ENCODE assay signal across 3 cellular contexts in the genomic region with DNA sequence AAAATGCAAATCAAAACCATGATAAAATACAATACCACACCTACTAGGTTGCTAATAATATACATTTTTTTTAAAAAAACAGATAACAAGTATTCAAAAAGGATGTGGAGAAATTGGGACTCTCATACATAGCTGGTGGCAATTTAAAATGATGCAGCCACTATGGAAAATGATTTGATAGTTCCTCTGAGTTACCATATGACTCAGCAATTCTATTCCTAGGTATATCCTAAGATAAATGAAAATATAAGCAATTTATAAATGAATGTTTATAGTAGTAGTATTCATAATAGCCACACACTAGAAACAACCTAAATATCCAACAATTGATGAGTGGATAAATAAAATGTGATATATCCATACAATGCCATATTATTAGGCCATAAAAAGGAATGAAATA.
TF ChIP-seq lines count a peak whose summit lies in the region.

No MANE protein-coding gene starts in this region.

TF ChIP-seq in HepG2, 621 proteins besides CTCF, POLR2A, EP300 and RAD21:
- TF ChIP-seq MAFK (conservative IDR thresholded peaks at IDR 0.05 in 1 of 2, IDR thresholded peaks at IDR 0.05 in 1 of 2; ENCODE audit: low read length in 2 of 2): peak; percentile 39 to 66
- peak; percentile 71 for TF ChIP-seq NFE2L2 (IDR thresholded peaks at IDR 0.05; ENCODE audit: low read length)
- TF ChIP-seq, protein P1, sequence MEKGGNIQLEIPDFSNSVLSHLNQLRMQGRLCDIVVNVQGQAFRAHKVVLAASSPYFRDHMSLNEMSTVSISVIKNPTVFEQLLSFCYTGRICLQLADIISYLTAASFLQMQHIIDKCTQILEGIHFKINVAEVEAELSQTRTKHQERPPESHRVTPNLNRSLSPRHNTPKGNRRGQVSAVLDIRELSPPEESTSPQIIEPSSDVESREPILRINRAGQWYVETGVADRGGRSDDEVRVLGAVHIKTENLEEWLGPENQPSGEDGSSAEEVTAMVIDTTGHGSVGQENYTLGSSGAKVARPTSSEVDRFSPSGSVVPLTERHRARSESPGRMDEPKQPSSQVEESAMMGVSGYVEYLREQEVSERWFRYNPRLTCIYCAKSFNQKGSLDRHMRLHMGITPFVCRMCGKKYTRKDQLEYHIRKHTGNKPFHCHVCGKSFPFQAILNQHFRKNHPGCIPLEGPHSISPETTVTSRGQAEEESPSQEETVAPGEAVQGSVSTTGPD (CRISPR knock-in tag; IDR thresholded peaks at IDR 0.05): no peak
- no peak for TF ChIP-seq SP5 (CRISPR knock-in tag; IDR thresholded peaks at IDR 0.05; ENCODE audit: borderline replicate concordance, low read depth)
- no peak for TF ChIP-seq HIVEP1 (CRISPR knock-in tag; IDR thresholded peaks at IDR 0.05)
- TF ChIP-seq MAFF (IDR thresholded peaks at IDR 0.05; ENCODE audit: low read depth, low read length): peak; percentile 57; the same call in 1 of the 2 replicates

TF ChIP-seq in IMR-90, 13 proteins besides CTCF, POLR2A, EP300 and RAD21:
- TF ChIP-seq NFE2L2 (IDR thresholded peaks at IDR 0.05; ENCODE audit: low read depth, low read length): peak; percentile 87
- peak; percentile 61 for TF ChIP-seq MAFK (IDR thresholded peaks at IDR 0.05; ENCODE audit: low read depth, low read length)
- no peak for TF ChIP-seq FOS (IDR thresholded peaks at IDR 0.05; ENCODE audit: low read depth, low read length)

TF ChIP-seq in K562, 482 proteins besides CTCF, POLR2A, EP300 and RAD21 (continues in another document):
- TF ChIP-seq ELF2 (CRISPR knock-in tag; IDR thresholded peaks at IDR 0.05): no peak
- no peak for TF ChIP-seq HDAC3 (IDR thresholded peaks at IDR 0.05; ENCODE audit: borderline replicate concordance, partially characterized antibody)
- TF ChIP-seq, protein P2, sequence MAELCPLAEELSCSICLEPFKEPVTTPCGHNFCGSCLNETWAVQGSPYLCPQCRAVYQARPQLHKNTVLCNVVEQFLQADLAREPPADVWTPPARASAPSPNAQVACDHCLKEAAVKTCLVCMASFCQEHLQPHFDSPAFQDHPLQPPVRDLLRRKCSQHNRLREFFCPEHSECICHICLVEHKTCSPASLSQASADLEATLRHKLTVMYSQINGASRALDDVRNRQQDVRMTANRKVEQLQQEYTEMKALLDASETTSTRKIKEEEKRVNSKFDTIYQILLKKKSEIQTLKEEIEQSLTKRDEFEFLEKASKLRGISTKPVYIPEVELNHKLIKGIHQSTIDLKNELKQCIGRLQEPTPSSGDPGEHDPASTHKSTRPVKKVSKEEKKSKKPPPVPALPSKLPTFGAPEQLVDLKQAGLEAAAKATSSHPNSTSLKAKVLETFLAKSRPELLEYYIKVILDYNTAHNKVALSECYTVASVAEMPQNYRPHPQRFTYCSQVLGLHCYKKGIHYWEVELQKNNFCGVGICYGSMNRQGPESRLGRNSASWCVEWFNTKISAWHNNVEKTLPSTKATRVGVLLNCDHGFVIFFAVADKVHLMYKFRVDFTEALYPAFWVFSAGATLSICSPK (IDR thresholded peaks at IDR 0.05; ENCODE audit: borderline replicate concordance): no peak
- TF ChIP-seq TGIF2 (CRISPR knock-in tag; IDR thresholded peaks at IDR 0.05): no peak
- no peak for TF ChIP-seq EZH2 (IDR thresholded peaks at IDR 0.05; ENCODE audit: borderline replicate concordance, low read depth, low read length)
- no peak for TF ChIP-seq ZNF696 (CRISPR knock-in tag; conservative IDR thresholded peaks at IDR 0.05)
- no peak for TF ChIP-seq PTTG1 (tag; IDR thresholded peaks at IDR 0.05; ENCODE audit: low read depth)
- TF ChIP-seq, protein P3, sequence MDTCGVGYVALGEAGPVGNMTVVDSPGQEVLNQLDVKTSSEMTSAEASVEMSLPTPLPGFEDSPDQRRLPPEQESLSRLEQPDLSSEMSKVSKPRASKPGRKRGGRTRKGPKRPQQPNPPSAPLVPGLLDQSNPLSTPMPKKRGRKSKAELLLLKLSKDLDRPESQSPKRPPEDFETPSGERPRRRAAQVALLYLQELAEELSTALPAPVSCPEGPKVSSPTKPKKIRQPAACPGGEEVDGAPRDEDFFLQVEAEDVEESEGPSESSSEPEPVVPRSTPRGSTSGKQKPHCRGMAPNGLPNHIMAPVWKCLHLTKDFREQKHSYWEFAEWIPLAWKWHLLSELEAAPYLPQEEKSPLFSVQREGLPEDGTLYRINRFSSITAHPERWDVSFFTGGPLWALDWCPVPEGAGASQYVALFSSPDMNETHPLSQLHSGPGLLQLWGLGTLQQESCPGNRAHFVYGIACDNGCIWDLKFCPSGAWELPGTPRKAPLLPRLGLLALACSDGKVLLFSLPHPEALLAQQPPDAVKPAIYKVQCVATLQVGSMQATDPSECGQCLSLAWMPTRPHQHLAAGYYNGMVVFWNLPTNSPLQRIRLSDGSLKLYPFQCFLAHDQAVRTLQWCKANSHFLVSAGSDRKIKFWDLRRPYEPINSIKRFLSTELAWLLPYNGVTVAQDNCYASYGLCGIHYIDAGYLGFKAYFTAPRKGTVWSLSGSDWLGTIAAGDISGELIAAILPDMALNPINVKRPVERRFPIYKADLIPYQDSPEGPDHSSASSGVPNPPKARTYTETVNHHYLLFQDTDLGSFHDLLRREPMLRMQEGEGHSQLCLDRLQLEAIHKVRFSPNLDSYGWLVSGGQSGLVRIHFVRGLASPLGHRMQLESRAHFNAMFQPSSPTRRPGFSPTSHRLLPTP (IDR thresholded peaks at IDR 0.05; ENCODE audit: borderline replicate concordance, extremely low read depth, insufficient read length): no peak
- peak; percentile 23; the same call in 1 of the 2 replicates for TF ChIP-seq NFE2L1 (tag; IDR thresholded peaks at IDR 0.05; ENCODE audit: borderline replicate concordance, low read depth)
- no peak for TF ChIP-seq ZKSCAN8 (CRISPR knock-in tag; IDR thresholded peaks at IDR 0.05)
- TF ChIP-seq NFYB (IDR thresholded peaks at IDR 0.05; ENCODE audit: extremely low read depth, insufficient read length): no peak
- TF ChIP-seq, protein P4, sequence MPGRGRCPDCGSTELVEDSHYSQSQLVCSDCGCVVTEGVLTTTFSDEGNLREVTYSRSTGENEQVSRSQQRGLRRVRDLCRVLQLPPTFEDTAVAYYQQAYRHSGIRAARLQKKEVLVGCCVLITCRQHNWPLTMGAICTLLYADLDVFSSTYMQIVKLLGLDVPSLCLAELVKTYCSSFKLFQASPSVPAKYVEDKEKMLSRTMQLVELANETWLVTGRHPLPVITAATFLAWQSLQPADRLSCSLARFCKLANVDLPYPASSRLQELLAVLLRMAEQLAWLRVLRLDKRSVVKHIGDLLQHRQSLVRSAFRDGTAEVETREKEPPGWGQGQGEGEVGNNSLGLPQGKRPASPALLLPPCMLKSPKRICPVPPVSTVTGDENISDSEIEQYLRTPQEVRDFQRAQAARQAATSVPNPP (IDR thresholded peaks at IDR 0.05; ENCODE audit: borderline replicate concordance, insufficient read depth, insufficient read length): no peak
- TF ChIP-seq PCBP2 (IDR thresholded peaks at IDR 0.05; ENCODE audit: low read depth, low read length, poor library complexity, severe bottlenecking): no peak
- TF ChIP-seq CSDE1 (IDR thresholded peaks at IDR 0.05): no peak
- TF ChIP-seq, protein P5, sequence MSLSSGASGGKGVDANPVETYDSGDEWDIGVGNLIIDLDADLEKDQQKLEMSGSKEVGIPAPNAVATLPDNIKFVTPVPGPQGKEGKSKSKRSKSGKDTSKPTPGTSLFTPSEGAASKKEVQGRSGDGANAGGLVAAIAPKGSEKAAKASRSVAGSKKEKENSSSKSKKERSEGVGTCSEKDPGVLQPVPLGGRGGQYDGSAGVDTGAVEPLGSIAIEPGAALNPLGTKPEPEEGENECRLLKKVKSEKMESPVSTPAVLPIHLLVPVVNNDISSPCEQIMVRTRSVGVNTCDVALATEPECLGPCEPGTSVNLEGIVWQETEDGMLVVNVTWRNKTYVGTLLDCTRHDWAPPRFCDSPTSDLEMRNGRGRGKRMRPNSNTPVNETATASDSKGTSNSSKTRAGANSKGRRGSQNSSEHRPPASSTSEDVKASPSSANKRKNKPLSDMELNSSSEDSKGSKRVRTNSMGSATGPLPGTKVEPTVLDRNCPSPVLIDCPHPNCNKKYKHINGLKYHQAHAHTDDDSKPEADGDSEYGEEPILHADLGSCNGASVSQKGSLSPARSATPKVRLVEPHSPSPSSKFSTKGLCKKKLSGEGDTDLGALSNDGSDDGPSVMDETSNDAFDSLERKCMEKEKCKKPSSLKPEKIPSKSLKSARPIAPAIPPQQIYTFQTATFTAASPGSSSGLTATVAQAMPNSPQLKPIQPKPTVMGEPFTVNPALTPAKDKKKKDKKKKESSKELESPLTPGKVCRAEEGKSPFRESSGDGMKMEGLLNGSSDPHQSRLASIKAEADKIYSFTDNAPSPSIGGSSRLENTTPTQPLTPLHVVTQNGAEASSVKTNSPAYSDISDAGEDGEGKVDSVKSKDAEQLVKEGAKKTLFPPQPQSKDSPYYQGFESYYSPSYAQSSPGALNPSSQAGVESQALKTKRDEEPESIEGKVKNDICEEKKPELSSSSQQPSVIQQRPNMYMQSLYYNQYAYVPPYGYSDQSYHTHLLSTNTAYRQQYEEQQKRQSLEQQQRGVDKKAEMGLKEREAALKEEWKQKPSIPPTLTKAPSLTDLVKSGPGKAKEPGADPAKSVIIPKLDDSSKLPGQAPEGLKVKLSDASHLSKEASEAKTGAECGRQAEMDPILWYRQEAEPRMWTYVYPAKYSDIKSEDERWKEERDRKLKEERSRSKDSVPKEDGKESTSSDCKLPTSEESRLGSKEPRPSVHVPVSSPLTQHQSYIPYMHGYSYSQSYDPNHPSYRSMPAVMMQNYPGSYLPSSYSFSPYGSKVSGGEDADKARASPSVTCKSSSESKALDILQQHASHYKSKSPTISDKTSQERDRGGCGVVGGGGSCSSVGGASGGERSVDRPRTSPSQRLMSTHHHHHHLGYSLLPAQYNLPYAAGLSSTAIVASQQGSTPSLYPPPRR (CRISPR knock-in tag; IDR thresholded peaks at IDR 0.05; ENCODE audit: borderline replicate concordance): no peak
- TF ChIP-seq HCFC1 (IDR thresholded peaks at IDR 0.05; ENCODE audit: low read depth, low read length): no peak
- TF ChIP-seq, protein P6, sequence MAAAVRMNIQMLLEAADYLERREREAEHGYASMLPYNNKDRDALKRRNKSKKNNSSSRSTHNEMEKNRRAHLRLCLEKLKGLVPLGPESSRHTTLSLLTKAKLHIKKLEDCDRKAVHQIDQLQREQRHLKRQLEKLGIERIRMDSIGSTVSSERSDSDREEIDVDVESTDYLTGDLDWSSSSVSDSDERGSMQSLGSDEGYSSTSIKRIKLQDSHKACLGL (CRISPR knock-in tag; IDR thresholded peaks at IDR 0.05; ENCODE audit: borderline replicate concordance, poor library complexity, severe bottlenecking): no peak
- TF ChIP-seq RBM22 (IDR thresholded peaks at IDR 0.05; ENCODE audit: low read depth, low read length, poor library complexity, severe bottlenecking): no peak
- 0 out of 2 replicates have a peak, but pooled peaks have one; percentile 9 for TF ChIP-seq NFE2 (IDR thresholded peaks at IDR 0.05; ENCODE audit: low read depth)
- no peak for TF ChIP-seq BMI1 (IDR thresholded peaks at IDR 0.05; ENCODE audit: low read length)
- no peak for TF ChIP-seq PML (IDR thresholded peaks at IDR 0.05; ENCODE audit: low read length)
- TF ChIP-seq ZNF146 (CRISPR knock-in tag; IDR thresholded peaks at IDR 0.05; ENCODE audit: unreplicated experiment): no peak
- TF ChIP-seq, protein P7, sequence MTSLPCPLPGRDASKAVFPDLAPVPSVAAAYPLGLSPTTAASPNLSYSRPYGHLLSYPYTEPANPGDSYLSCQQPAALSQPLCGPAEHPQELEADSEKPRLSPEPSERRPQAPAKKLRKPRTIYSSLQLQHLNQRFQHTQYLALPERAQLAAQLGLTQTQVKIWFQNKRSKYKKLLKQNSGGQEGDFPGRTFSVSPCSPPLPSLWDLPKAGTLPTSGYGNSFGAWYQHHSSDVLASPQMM (CRISPR knock-in tag; IDR thresholded peaks at IDR 0.05): no peak
- peak; percentile 61 for TF ChIP-seq C11orf30 (IDR thresholded peaks at IDR 0.05; ENCODE audit: low read depth)
- TF ChIP-seq SMARCA5 (IDR thresholded peaks at IDR 0.05): no peak
- peak; percentile 43; the same call in 1 of the 2 replicates for TF ChIP-seq MAFF (IDR thresholded peaks at IDR 0.05; ENCODE audit: low read length)
- no peak for TF ChIP-seq SRSF9 (IDR thresholded peaks at IDR 0.05; ENCODE audit: borderline replicate concordance, low read depth, low read length)
- peak; percentile 43; the same call in 1 of the 2 replicates for TF ChIP-seq MAFK (IDR thresholded peaks at IDR 0.05; ENCODE audit: low read length)
- TF ChIP-seq, protein P8, sequence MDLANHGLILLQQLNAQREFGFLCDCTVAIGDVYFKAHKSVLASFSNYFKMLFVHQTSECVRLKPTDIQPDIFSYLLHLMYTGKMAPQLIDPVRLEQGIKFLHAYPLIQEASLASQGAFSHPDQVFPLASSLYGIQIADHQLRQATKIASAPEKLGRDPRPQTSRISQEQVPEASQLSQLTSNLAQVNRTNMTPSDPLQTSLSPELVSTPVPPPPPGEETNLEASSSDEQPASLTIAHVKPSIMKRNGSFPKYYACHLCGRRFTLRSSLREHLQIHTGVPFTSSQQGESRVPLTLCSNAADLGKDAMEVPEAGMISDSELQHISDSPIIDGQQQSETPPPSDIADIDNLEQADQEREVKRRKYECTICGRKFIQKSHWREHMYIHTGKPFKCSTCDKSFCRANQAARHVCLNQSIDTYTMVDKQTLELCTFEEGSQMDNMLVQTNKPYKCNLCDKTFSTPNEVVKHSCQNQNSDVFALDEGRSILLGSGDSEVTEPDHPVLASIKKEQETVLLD (IDR thresholded peaks at IDR 0.05): no peak
